In genomic region chr10:34766256-34766580, GRCh38 we compare ENCODE assay signal across 18 cellular contexts. TPM values are rescaled to one million over a fixed set of nuclear protein-coding genes. Genes with fewer than 3 reads are reported as not detected.
DNase-seq lines count a peak whose midpoint lies in the region; ATAC-seq, FAIRE-seq and TF ChIP-seq lines count a peak whose summit lies in the region.
"Had no signal": no experiment of that assay in that cellular context is flagged by ENCODE, and none has a peak within 500 bp of the region (broad histone marks: within the 10 kb centered on the region; RNA-seq: fewer than 3 reads in every experiment).

No MANE protein-coding gene starts in this region.

- H3K4me2 ChIP-seq in SK-N-SH (no peak overlapping the region), keratinocyte (ENCODE audit: control insufficient read depth, extremely low read depth, insufficient read depth, low read depth, low read length) (peak overlapping the region; percentile 20)
- H3K4me2 ChIP-seq: BLaER1 treated with 17β-estradiol and CSF1 and Interleukin-3, amounts not matched to agents 10 nM and 100 nM had no signal

- no peaks in the 10 kb centered on the region for H3K36me3 ChIP-seq in SK-N-SH (replicated peaks in 1 of 2; ENCODE audit: control insufficient read depth in 1 of 2, insufficient read depth in 2 of 2, low read length in 1 of 2)
- H3K36me3 ChIP-seq in keratinocyte (ENCODE audit: control insufficient read depth in 2 of 2, extremely low read depth in 1 of 2, insufficient read depth in 2 of 2, low read length in 2 of 2) = no peaks in the 10 kb centered on the region
- no peaks in the 10 kb centered on the region for H3K36me3 ChIP-seq in aorta (ENCODE audit: control insufficient read depth in 1 of 2, insufficient read depth in 2 of 2, low read length in 1 of 2)
- no peaks in the 10 kb centered on the region for H3K36me3 ChIP-seq in prostate gland
- H3K36me3 ChIP-seq: ascending aorta had no signal

- no peak for ATAC-seq in aorta (ENCODE audit: low FRiP score)
- no peak for ATAC-seq in T-helper 17 cell
- ATAC-seq: natural killer cell, sciatic nerve had no signal

- no peaks in the 10 kb centered on the region for H3K9me1 ChIP-seq in keratinocyte (ENCODE audit: control insufficient read depth, extremely low read depth, insufficient read depth, low read length)

- no peak overlapping the region for H2AFZ ChIP-seq in SK-N-SH (ENCODE audit: low read depth)
- no peak overlapping the region for H2AFZ ChIP-seq in keratinocyte (ENCODE audit: control insufficient read depth, low read length)

- H3K9me3 ChIP-seq in SK-N-SH (no peaks in the 10 kb centered on the region), keratinocyte (ENCODE audit: control insufficient read depth, low read depth, low read length) (no peaks in the 10 kb centered on the region), aorta (ENCODE audit: control insufficient read depth, low read length) (no peaks in the 10 kb centered on the region), prostate gland (no peaks in the 10 kb centered on the region), T-helper 17 cell (ENCODE audit: control insufficient read depth, low read length, poor library complexity, severe bottlenecking) (no peaks in the 10 kb centered on the region)
- H3K9me3 ChIP-seq: ascending aorta; BLaER1 treated with 17β-estradiol and CSF1 and Interleukin-3, amounts not matched to agents 10 nM and 100 nM had no signal

- H3K9ac ChIP-seq in SK-N-SH (no peak overlapping the region), keratinocyte (ENCODE audit: control insufficient read depth, extremely low read depth, insufficient read depth, low read length) (peak overlapping the region; percentile 34)

- TF ChIP-seq POLR2A in prostate gland (IDR thresholded peaks at IDR 0.05) = no peak

- POLR2A ChIA-PET in SK-N-SH (lab: Yijun Ruan, JAX) = interaction anchor here (1.1 kb wide), 1 partner anchor 22 kb away, joined by 3 read pairs; no protein-coding TSS in a partner anchor

- H3F3A ChIP-seq in SK-N-SH (replicated peaks; ENCODE audit: insufficient read depth) = peaks cover 5% of the 10 kb centered on the region

- dilution Hi-C loops in keratinocyte (cut with MboI; ENCODE audit: extremely low pct_ligation_motif_present, low sequenced_read_pairs) = no loop called here

- no peak overlapping the region for H3K4me3 ChIP-seq in SK-N-SH (ENCODE audit: low read depth in 2 of 2, low read length in 1 of 2)
- no peak overlapping the region for H3K4me3 ChIP-seq in keratinocyte (ENCODE audit: control insufficient read depth in 2 of 3, extremely low read depth in 1 of 3, insufficient read depth in 2 of 3, low read depth in 1 of 3, low read length in 3 of 3)
- no peak overlapping the region for H3K4me3 ChIP-seq in aorta (ENCODE audit: low read length in 2 of 2)
- no peak overlapping the region for H3K4me3 ChIP-seq in prostate gland
- H3K4me3 ChIP-seq: ascending aorta; BLaER1 treated with 17β-estradiol and CSF1 and Interleukin-3, amounts not matched to agents 10 nM and 100 nM had no signal

- H3K9me2 ChIP-seq in SK-N-SH = no peaks in the 10 kb centered on the region

- peaks cover 43% of the 10 kb centered on the region for H4K20me1 ChIP-seq in SK-N-SH (ENCODE audit: insufficient read depth)
- no peaks in the 10 kb centered on the region for H4K20me1 ChIP-seq in keratinocyte (ENCODE audit: control insufficient read depth, extremely low read depth, insufficient read depth, low read length)

- H3K4me1 Mint-ChIP-seq in T-helper 17 cell = no peaks in the 10 kb centered on the region
- H3K4me1 Mint-ChIP-seq: natural killer cell had no signal

- CTCF ChIA-PET in SK-N-SH (lab: Yijun Ruan, JAX) = interaction anchor here (1.0 to 1.5 kb wide), 4 partner anchors 13 to 46 kb away, joined by 3 read pairs; no protein-coding TSS in a partner anchor

- no peak overlapping the region for H3K27ac Mint-ChIP-seq in T-helper 17 cell
- H3K27ac Mint-ChIP-seq: activated CD4-positive, alpha-beta memory T cell treated with anti-CD3 and anti-CD28 coated beads for 36 hours; natural killer cell; stimulated activated naive CD8-positive, alpha-beta T cell treated with anti-CD3 and anti-CD28 coated beads, Interleukin-15, Interleukin-2, amounts not matched to agents 100 ng/mL and 50 ng/mL, for 24 hours had no signal

- intact Hi-C loops in aorta (cut with DNase I) = no loop called here
- intact Hi-C loops in prostate gland (cut with DNase I) = no loop called here

- H3K36me3 Mint-ChIP-seq in T-helper 17 cell (ENCODE audit: low read depth) = no peaks in the 10 kb centered on the region
- H3K36me3 Mint-ChIP-seq: activated CD4-positive, alpha-beta memory T cell treated with anti-CD3 and anti-CD28 coated beads for 36 hours; natural killer cell had no signal

- H3K27me3 Mint-ChIP-seq in T-helper 17 cell = peaks cover 51% of the 10 kb centered on the region

- H3K27ac ChIP-seq in SK-N-SH (ENCODE audit: low read depth in 2 of 2, low read length in 1 of 2) = peak overlapping the region in 1 of 2 experiments; percentile 48; a peak in 1 of 4 replicates
- peak overlapping the region; percentile 52 for H3K27ac ChIP-seq in keratinocyte (ENCODE audit: control insufficient read depth, insufficient read depth, low read length)
- H3K27ac ChIP-seq in aorta (ENCODE audit: low read depth in 1 of 2, low read length in 2 of 2) = no peak overlapping the region
- H3K27ac ChIP-seq in prostate gland = no peak overlapping the region
- H3K27ac ChIP-seq: ascending aorta; BLaER1 treated with 17β-estradiol and CSF1 and Interleukin-3, amounts not matched to agents 10 nM and 100 nM had no signal

- TF ChIP-seq CTCF in SK-N-SH (IDR thresholded peaks at IDR 0.05) = no peak
- TF ChIP-seq CTCF in keratinocyte (optimal IDR thresholded peaks at IDR 0.05 in 1 of 3, IDR thresholded peaks at IDR 0.05 in 1 of 3, conservative IDR thresholded peaks at IDR 0.05 in 1 of 3; ENCODE audit: extremely low read depth in 1 of 3, insufficient read depth in 2 of 3, low read length in 3 of 3) = no peak
- no peak for TF ChIP-seq CTCF in prostate gland (IDR thresholded peaks at IDR 0.05)

- TF ChIP-seq RAD21 in SK-N-SH (IDR thresholded peaks at IDR 0.05; ENCODE audit: low read length) = no peak

- no peak for FAIRE-seq in keratinocyte (lab: Jason Lieb, UNC)
- FAIRE-seq: G401.6 had no signal

- WGBS in SK-N-SH (ENCODE audit: low lambda C conversion rate) = 23% methylated on average over 2 of the region's 2 CpGs
- WGBS in aorta, 2 donors = 62 to 66% methylated on average over 2 of the region's 2 CpGs
- WGBS in prostate gland = 43% methylated on average over 2 of the region's 2 CpGs

- TF ChIP-seq EP300 in SK-N-SH (IDR thresholded peaks at IDR 0.05; ENCODE audit: borderline replicate concordance in 1 of 2, low read depth in 1 of 2, low read length in 1 of 2) = peak in 1 of 2 experiments; percentile 78; a peak in 2 of 4 replicates

- peaks cover 12 to 44% of the 10 kb centered on the region in 2 experiments; a peak in 3 of 4 replicates for H3K4me1 ChIP-seq in SK-N-SH (ENCODE audit: control insufficient read depth in 1 of 2, insufficient read depth in 2 of 2, low read depth in 1 of 2, low read length in 1 of 2)
- peaks cover 68% of the 10 kb centered on the region for H3K4me1 ChIP-seq in keratinocyte (ENCODE audit: control insufficient read depth, extremely low read depth, insufficient read depth, low read length)
- H3K4me1 ChIP-seq in aorta (ENCODE audit: control insufficient read depth in 1 of 2, insufficient read depth in 2 of 2, low read length in 2 of 2) = peaks cover 0 to 2% of the 10 kb centered on the region in 2 donors
- H3K4me1 ChIP-seq in prostate gland (replicated peaks) = no peaks in the 10 kb centered on the region

- peak; percentile 65 for DNase-seq in D341Med (ENCODE audit: low spot score)
- DNase-seq in NCI-H1092 treated with DMSO at 0.1 percent for 48 hours (lab: John Stamatoyannopoulos, UW) = peak; percentile 88
- DNase-seq in SK-N-SH = peak; percentile 36
- DNase-seq in keratinocyte (ENCODE audit: low read depth, low spot score) = no peak
- no peak for DNase-seq in aorta
- no peak for DNase-seq in prostate gland (ENCODE audit: low spot score)
- no peak for DNase-seq in T-helper 17 cell
- no peak for DNase-seq in T-helper 1 cell
- DNase-seq: activated CD4-positive, alpha-beta memory T cell treated with anti-CD3 and anti-CD28 coated beads for 36 hours; effector CD4-positive, alpha-beta T cell; head of caudate nucleus; KG1; natural killer cell had no signal

- H3K79me2 ChIP-seq in SK-N-SH (ENCODE audit: insufficient read depth) (peaks cover 74% of the 10 kb centered on the region), keratinocyte (ENCODE audit: control insufficient read depth, insufficient read depth, low read length) (peaks cover 76% of the 10 kb centered on the region)

- H3K27me3 ChIP-seq in SK-N-SH (ENCODE audit: insufficient read depth) (no peaks in the 10 kb centered on the region), keratinocyte (ENCODE audit: control insufficient read depth, extremely low read depth, insufficient read depth, low read length) (no peaks in the 10 kb centered on the region), aorta (ENCODE audit: control insufficient read depth in 1 of 2, insufficient read depth in 2 of 2, low read length in 1 of 2) (no peaks in the 10 kb centered on the region), prostate gland (replicated peaks; ENCODE audit: insufficient read depth) (no peaks in the 10 kb centered on the region)
- H3K27me3 ChIP-seq: ascending aorta; BLaER1 treated with 17β-estradiol and CSF1 and Interleukin-3, amounts not matched to agents 10 nM and 100 nM had no signal

- no peak overlapping the region for H3K4me3 Mint-ChIP-seq in T-helper 17 cell
- H3K4me3 Mint-ChIP-seq: activated CD4-positive, alpha-beta memory T cell treated with anti-CD3 and anti-CD28 coated beads for 36 hours; natural killer cell; stimulated activated naive CD8-positive, alpha-beta T cell treated with anti-CD3 and anti-CD28 coated beads, Interleukin-15, Interleukin-2, amounts not matched to agents 100 ng/mL and 50 ng/mL, for 24 hours had no signal

TF ChIP-seq in SK-N-SH, 30 proteins besides CTCF, POLR2A, EP300 and RAD21 (continues in another document):
- TF ChIP-seq GATA2 (CRISPR knock-in tag; IDR thresholded peaks at IDR 0.05) (peak; percentile 51; the same call in 1 of the 2 replicates), RXRA (IDR thresholded peaks at IDR 0.05; ENCODE audit: borderline replicate concordance, low read depth) (no peak)

RNA-seq across cellular contexts. Expression of gene PARD3, which starts 48.9 kb away (rescaled TPM):
- polyA plus RNA-seq in SK-N-SH (2012; rRNA removed) (29.4 and 38.9 TPM in 2 replicates), keratinocyte (34.0 to 58.0 TPM (median 46.4 TPM) in 3 replicates), aorta (10 to 100 TPM in 1 of 2 donors, 1 to 10 TPM in 1; 6.4 to 29.7 TPM)
- polyA plus RNA-seq in SK-N-SH (2012; cell fraction: cytosol; rRNA removed) = 31.3 and 35.8 TPM in 2 replicates
- polyA plus RNA-seq in SK-N-SH (2012; cell fraction: nucleus; rRNA removed) = 46.7 and 74.5 TPM in 2 replicates
- polyA plus RNA-seq in keratinocyte (2011; ENCODE audit: low read depth) = 76.3 TPM
- 34.9 and 48.6 TPM in 2 replicates for polyA plus RNA-seq in keratinocyte (2011; cell fraction: cytosol; rRNA removed)
- 37.7 and 42.4 TPM in 2 replicates for polyA plus RNA-seq in keratinocyte (2011; cell fraction: nucleus; rRNA removed)
- 32.6 and 38.9 TPM in 2 replicates for polyA plus RNA-seq in keratinocyte (2012; ENCODE audit: low replicate concordance)
- 35.6 to 90.2 TPM (median 58.4 TPM) in 3 replicates for polyA minus RNA-seq in keratinocyte
- 48.2 TPM for polyA minus RNA-seq in keratinocyte (2011; cell fraction: cytosol; rRNA and poly(A)+ RNA removed)
- polyA minus RNA-seq in keratinocyte (2011; cell fraction: nucleus; rRNA and poly(A)+ RNA removed) = 41.0 and 75.0 TPM in 2 replicates
- total RNA-seq in aorta (10 to 100 TPM; 27.7 to 33.0 TPM), prostate gland (10 to 100 TPM; 32.0 to 61.9 TPM), T-helper 17 cell (1 to 10 TPM in 1 of 2 donors, under 1 TPM in 1; 0.32 to 8.2 TPM)

Comparison
In these comparisons a context has a peak if more than half of its experiments do, and no peak if none do; other contexts are left out.
1. DNase-seq: peak in D341Med (single experiment), NCI-H1092 treated with DMSO at 0.1 percent for 48 hours (single experiment) and SK-N-SH (single experiment); none in keratinocyte (single experiment), aorta (0 of 2), prostate gland (single experiment), T-helper 17 cell (0 of 3) and T-helper 1 cell (0 of 5).